1 cellular context compared by ENCODE assay signal in the genomic region with DNA sequence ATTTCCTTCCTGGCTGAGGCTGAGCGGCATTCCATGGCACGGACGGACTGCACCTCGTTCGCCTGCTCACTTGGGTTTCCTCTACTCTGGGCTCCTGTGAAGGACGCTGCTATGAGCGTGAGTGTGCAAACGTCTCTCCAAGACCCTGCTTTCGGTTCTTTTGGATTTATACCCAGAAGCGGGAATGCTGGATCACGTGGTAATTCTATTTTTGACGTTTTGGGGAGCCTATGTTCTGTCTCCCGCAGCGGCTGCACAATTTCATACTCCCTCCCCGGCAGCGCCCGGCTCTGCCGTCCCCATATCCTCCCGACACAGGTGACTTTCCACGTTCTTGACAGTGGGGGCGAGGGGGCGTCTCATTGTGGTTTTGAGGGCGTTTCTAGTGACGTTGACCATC.
TF ChIP-seq lines count a peak whose summit lies in the region.

No MANE protein-coding gene starts in this region.

TF ChIP-seq in K562, 482 proteins besides CTCF, POLR2A, EP300 and RAD21:
- TF ChIP-seq, protein P1, sequence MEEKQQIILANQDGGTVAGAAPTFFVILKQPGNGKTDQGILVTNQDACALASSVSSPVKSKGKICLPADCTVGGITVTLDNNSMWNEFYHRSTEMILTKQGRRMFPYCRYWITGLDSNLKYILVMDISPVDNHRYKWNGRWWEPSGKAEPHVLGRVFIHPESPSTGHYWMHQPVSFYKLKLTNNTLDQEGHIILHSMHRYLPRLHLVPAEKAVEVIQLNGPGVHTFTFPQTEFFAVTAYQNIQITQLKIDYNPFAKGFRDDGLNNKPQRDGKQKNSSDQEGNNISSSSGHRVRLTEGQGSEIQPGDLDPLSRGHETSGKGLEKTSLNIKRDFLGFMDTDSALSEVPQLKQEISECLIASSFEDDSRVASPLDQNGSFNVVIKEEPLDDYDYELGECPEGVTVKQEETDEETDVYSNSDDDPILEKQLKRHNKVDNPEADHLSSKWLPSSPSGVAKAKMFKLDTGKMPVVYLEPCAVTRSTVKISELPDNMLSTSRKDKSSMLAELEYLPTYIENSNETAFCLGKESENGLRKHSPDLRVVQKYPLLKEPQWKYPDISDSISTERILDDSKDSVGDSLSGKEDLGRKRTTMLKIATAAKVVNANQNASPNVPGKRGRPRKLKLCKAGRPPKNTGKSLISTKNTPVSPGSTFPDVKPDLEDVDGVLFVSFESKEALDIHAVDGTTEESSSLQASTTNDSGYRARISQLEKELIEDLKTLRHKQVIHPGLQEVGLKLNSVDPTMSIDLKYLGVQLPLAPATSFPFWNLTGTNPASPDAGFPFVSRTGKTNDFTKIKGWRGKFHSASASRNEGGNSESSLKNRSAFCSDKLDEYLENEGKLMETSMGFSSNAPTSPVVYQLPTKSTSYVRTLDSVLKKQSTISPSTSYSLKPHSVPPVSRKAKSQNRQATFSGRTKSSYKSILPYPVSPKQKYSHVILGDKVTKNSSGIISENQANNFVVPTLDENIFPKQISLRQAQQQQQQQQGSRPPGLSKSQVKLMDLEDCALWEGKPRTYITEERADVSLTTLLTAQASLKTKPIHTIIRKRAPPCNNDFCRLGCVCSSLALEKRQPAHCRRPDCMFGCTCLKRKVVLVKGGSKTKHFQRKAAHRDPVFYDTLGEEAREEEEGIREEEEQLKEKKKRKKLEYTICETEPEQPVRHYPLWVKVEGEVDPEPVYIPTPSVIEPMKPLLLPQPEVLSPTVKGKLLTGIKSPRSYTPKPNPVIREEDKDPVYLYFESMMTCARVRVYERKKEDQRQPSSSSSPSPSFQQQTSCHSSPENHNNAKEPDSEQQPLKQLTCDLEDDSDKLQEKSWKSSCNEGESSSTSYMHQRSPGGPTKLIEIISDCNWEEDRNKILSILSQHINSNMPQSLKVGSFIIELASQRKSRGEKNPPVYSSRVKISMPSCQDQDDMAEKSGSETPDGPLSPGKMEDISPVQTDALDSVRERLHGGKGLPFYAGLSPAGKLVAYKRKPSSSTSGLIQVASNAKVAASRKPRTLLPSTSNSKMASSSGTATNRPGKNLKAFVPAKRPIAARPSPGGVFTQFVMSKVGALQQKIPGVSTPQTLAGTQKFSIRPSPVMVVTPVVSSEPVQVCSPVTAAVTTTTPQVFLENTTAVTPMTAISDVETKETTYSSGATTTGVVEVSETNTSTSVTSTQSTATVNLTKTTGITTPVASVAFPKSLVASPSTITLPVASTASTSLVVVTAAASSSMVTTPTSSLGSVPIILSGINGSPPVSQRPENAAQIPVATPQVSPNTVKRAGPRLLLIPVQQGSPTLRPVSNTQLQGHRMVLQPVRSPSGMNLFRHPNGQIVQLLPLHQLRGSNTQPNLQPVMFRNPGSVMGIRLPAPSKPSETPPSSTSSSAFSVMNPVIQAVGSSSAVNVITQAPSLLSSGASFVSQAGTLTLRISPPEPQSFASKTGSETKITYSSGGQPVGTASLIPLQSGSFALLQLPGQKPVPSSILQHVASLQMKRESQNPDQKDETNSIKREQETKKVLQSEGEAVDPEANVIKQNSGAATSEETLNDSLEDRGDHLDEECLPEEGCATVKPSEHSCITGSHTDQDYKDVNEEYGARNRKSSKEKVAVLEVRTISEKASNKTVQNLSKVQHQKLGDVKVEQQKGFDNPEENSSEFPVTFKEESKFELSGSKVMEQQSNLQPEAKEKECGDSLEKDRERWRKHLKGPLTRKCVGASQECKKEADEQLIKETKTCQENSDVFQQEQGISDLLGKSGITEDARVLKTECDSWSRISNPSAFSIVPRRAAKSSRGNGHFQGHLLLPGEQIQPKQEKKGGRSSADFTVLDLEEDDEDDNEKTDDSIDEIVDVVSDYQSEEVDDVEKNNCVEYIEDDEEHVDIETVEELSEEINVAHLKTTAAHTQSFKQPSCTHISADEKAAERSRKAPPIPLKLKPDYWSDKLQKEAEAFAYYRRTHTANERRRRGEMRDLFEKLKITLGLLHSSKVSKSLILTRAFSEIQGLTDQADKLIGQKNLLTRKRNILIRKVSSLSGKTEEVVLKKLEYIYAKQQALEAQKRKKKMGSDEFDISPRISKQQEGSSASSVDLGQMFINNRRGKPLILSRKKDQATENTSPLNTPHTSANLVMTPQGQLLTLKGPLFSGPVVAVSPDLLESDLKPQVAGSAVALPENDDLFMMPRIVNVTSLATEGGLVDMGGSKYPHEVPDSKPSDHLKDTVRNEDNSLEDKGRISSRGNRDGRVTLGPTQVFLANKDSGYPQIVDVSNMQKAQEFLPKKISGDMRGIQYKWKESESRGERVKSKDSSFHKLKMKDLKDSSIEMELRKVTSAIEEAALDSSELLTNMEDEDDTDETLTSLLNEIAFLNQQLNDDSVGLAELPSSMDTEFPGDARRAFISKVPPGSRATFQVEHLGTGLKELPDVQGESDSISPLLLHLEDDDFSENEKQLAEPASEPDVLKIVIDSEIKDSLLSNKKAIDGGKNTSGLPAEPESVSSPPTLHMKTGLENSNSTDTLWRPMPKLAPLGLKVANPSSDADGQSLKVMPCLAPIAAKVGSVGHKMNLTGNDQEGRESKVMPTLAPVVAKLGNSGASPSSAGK (IDR thresholded peaks at IDR 0.05), result peak; percentile 52
- TF ChIP-seq LARP7 (IDR thresholded peaks at IDR 0.05) (no peak), ZBTB17 (CRISPR knock-in tag; IDR thresholded peaks at IDR 0.05) (no peak), CXXC5 (CRISPR knock-in tag; IDR thresholded peaks at IDR 0.05) (no peak), CREB1 (IDR thresholded peaks at IDR 0.05) (no peak), CREB1 (CRISPR knock-in tag; IDR thresholded peaks at IDR 0.05) (no peak), MTA1 (IDR thresholded peaks at IDR 0.05; ENCODE audit: borderline replicate concordance) (no peak), TFAM (CRISPR knock-in tag; conservative IDR thresholded peaks at IDR 0.05) (no peak), L3MBTL2 (IDR thresholded peaks at IDR 0.05) (peak; percentile 56; the same call in 1 of the 2 replicates)
- TF ChIP-seq, protein P2, sequence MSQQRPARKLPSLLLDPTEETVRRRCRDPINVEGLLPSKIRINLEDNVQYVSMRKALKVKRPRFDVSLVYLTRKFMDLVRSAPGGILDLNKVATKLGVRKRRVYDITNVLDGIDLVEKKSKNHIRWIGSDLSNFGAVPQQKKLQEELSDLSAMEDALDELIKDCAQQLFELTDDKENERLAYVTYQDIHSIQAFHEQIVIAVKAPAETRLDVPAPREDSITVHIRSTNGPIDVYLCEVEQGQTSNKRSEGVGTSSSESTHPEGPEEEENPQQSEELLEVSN (IDR thresholded peaks at IDR 0.05; ENCODE audit: borderline replicate concordance in 1 of 2, extremely low read depth in 1 of 2, insufficient read depth in 1 of 2, insufficient read length in 1 of 2, low read depth in 1 of 2, low read length in 1 of 2, poor library complexity in 1 of 2, severe bottlenecking in 1 of 2), result peak; percentile 15 to 71
- TF ChIP-seq, protein P3, sequence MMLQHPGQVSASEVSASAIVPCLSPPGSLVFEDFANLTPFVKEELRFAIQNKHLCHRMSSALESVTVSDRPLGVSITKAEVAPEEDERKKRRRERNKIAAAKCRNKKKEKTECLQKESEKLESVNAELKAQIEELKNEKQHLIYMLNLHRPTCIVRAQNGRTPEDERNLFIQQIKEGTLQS (IDR thresholded peaks at IDR 0.05), result no peak
- TF ChIP-seq, protein P3 (CRISPR knock-in tag; conservative IDR thresholded peaks at IDR 0.05), result no peak
